Comparison of ENCODE assay signal across 10 cellular contexts in genomic region chr13:69910800-69911199, GRCh38.
"Had no signal": no experiment of that assay in that cellular context is flagged by ENCODE, and none has a peak within 500 bp of the region (broad histone marks: within the 10 kb centered on the region; RNA-seq: fewer than 3 reads in every experiment).

No MANE protein-coding gene starts in this region.

- H3K27ac ChIP-seq: HL-60 had no signal

- H2AFZ ChIP-seq: GM23338 had no signal

- H3K4me2 ChIP-seq: GM23338 had no signal

- H3K4me3 Mint-ChIP-seq: GM23338, H9, HFFc6 had no signal

- H3K27ac Mint-ChIP-seq: GM23338, H9, HFFc6 had no signal

- ATAC-seq: GM23338, K562 had no signal

- H3K4me3 ChIP-seq: GM23338, K562 had no signal

- FAIRE-seq: H1, H54, K562 had no signal

- DNase-seq: H9, HCEC 1CT, HFFc6, IMR-90, KG1 had no signal
